In genomic region chr2:239793851-239794250, GRCh38 we compare ENCODE assay signal across 16 cellular contexts.
DNase-seq lines count a peak whose midpoint lies in the region; ATAC-seq and TF ChIP-seq lines count a peak whose summit lies in the region.
"Had no signal": no experiment of that assay in that cellular context is flagged by ENCODE, and none has a peak within 500 bp of the region (broad histone marks: within the 10 kb centered on the region; RNA-seq: fewer than 3 reads in every experiment).

No MANE protein-coding gene starts in this region.

- no peaks in the 10 kb centered on the region for H3K36me3 Mint-ChIP-seq in activated naive CD4-positive, alpha-beta T cell treated with anti-CD3 and anti-CD28 coated beads, Interleukin-2, amount 10 ng/mL, durations not matched to agents 7 days and 5 days
- H3K36me3 Mint-ChIP-seq: CD4-positive, CD25-positive, alpha-beta regulatory T cell had no signal

- H3K9me3 ChIP-seq in aorta (ENCODE audit: control insufficient read depth, low read length), result no peaks in the 10 kb centered on the region

- no peaks in the 10 kb centered on the region for H3K9me3 Mint-ChIP-seq in activated naive CD4-positive, alpha-beta T cell treated with anti-CD3 and anti-CD28 coated beads, Interleukin-2, amount 10 ng/mL, durations not matched to agents 7 days and 5 days

- no peaks in the 10 kb centered on the region for H3K4me1 Mint-ChIP-seq in activated naive CD4-positive, alpha-beta T cell treated with anti-CD3 and anti-CD28 coated beads, Interleukin-2, amount 10 ng/mL, durations not matched to agents 7 days and 5 days
- H3K4me1 Mint-ChIP-seq: CD4-positive, CD25-positive, alpha-beta regulatory T cell had no signal

- no peaks in the 10 kb centered on the region for H3K36me3 ChIP-seq in aorta (ENCODE audit: control insufficient read depth in 1 of 2, insufficient read depth in 2 of 2, low read length in 1 of 2)

- no peaks in the 10 kb centered on the region for H3K4me1 ChIP-seq in aorta (ENCODE audit: control insufficient read depth in 1 of 2, insufficient read depth in 2 of 2, low read length in 2 of 2)

- no peak for TF ChIP-seq CTCF in coronary artery (IDR thresholded peaks at IDR 0.05)

- peaks cover 4% of the 10 kb centered on the region for H3K27me3 Mint-ChIP-seq in activated naive CD4-positive, alpha-beta T cell treated with anti-CD3 and anti-CD28 coated beads, Interleukin-2, amount 10 ng/mL, durations not matched to agents 7 days and 5 days

- WGBS in aorta, 2 donors, result 91 to 92% methylated on average over 7 of the region's 7 CpGs

- peak; percentile 7 for DNase-seq in activated naive CD4-positive, alpha-beta T cell treated with anti-CD3 and anti-CD28 coated beads, Interleukin-2, amount 10 ng/mL, durations not matched to agents 7 days and 5 days
- no peak for DNase-seq in activated naive CD4-positive, alpha-beta T cell treated with anti-CD3 and anti-CD28 coated beads, Interleukin-2, amount 50 U/mL, for 16 hours
- DNase-seq in coronary artery (ENCODE audit: low spot score) (peak; percentile 31), mesenteric fat pad (ENCODE audit: low spot score) (peak; percentile 73), aorta (peak; percentile 24 to 28), NCI-H1092 (lab: John Stamatoyannopoulos, UW) (no peak), NCI-H774 (lab: John Stamatoyannopoulos, UW) (no peak)
- DNase-seq: CD4-positive, CD25-positive, alpha-beta regulatory T cell; DMS79; IMR-90; NCI-H1105; NCI-H146; NCI-H2029; NCI-H345; NCI-H524 had no signal

- H3K27me3 ChIP-seq in aorta (ENCODE audit: control insufficient read depth in 1 of 2, insufficient read depth in 2 of 2, low read length in 1 of 2), result no peaks in the 10 kb centered on the region

- H3K4me3 Mint-ChIP-seq in activated naive CD4-positive, alpha-beta T cell treated with anti-CD3 and anti-CD28 coated beads, Interleukin-2, amount 10 ng/mL, durations not matched to agents 7 days and 5 days, result no peak overlapping the region
- H3K4me3 Mint-ChIP-seq: CD4-positive, CD25-positive, alpha-beta regulatory T cell had no signal

- intact Hi-C loops in aorta (cut with DNase I), result no loop called here

- no peak for ATAC-seq in aorta (ENCODE audit: low FRiP score)

- H3K4me3 ChIP-seq in coronary artery (no peak overlapping the region), aorta (ENCODE audit: low read length in 2 of 2) (no peak overlapping the region)

- H3K27ac ChIP-seq in coronary artery, result no peak overlapping the region
- no peak overlapping the region for H3K27ac ChIP-seq in aorta (ENCODE audit: low read depth in 1 of 2, low read length in 2 of 2)
- H3K27ac ChIP-seq: KMS-11 had no signal

- CTCF ChIA-PET in activated naive CD4-positive, alpha-beta T cell treated with anti-CD3 and anti-CD28 coated beads, Interleukin-2, amount 10 ng/mL, durations not matched to agents 7 days and 5 days (lab: Charles Lee), result no interaction called here

- H3K27ac Mint-ChIP-seq in activated naive CD4-positive, alpha-beta T cell treated with anti-CD3 and anti-CD28 coated beads, Interleukin-2, amount 10 ng/mL, durations not matched to agents 7 days and 5 days, result no peak overlapping the region
- H3K27ac Mint-ChIP-seq: CD4-positive, CD25-positive, alpha-beta regulatory T cell had no signal

Comparison
In these comparisons a context has a peak if more than half of its experiments do, and no peak if none do; other contexts are left out.
1. DNase-seq: peak in activated naive CD4-positive, alpha-beta T cell treated with anti-CD3 and anti-CD28 coated beads, Interleukin-2, amount 10 ng/mL, durations not matched to agents 7 days and 5 days (single experiment), coronary artery (single experiment), mesenteric fat pad (single experiment) and aorta (2 of 2); none in activated naive CD4-positive, alpha-beta T cell treated with anti-CD3 and anti-CD28 coated beads, Interleukin-2, amount 50 U/mL, for 16 hours (single experiment), NCI-H1092 (single experiment) and NCI-H774 (single experiment).